In the genomic region with DNA sequence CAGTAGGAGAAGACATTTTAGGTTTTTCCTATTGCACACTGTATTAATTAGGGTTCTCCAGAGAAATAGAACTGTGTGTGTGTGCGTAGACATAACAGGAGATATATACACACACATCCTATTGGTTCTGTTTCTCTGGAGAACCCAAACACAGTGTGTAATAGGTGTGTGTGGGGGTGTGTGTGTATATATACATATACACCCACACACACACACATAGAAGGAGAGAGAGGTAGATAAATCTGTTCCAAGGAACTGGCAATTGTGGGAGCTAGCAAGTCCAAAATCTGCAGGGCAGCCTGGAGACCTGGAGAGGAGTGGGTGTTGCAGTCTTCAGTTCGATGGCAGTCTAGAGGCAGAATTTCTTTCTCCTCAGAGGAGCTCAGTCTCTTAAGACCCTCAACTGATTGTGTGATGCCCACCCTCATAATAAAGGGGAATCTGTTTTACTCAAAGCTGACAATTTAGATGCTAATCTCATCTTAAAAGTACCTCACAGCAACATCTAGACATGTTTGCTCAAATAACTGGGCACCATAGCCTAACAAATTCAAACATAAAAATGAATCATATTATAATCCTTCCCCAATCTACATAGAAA, we compare ENCODE assay signal across 3 cellular contexts.
A peak's percentile ranks its signal among the peaks of the same experiment; 100 is the strongest.
TF ChIP-seq lines count a peak whose summit lies in the region.

No MANE protein-coding gene starts in this region.

TF ChIP-seq in HEK293, 187 proteins besides CTCF, POLR2A, EP300 and RAD21:
- TF ChIP-seq ZNF324 (tag by site-specific recombination; IDR thresholded peaks at IDR 0.05) = no peak
- no peak for TF ChIP-seq ZNF292 (tag by site-specific recombination; IDR thresholded peaks at IDR 0.05; ENCODE audit: borderline replicate concordance, low read depth)
- no peak for TF ChIP-seq ZNF112 (tag by site-specific recombination; IDR thresholded peaks at IDR 0.05)
- TF ChIP-seq ZNF114 (tag by site-specific recombination; IDR thresholded peaks at IDR 0.05) = no peak
- TF ChIP-seq ZFHX2 (tag by site-specific recombination; conservative IDR thresholded peaks at IDR 0.05) = peak; percentile 78
- no peak for TF ChIP-seq KLF1 (tag by site-specific recombination; IDR thresholded peaks at IDR 0.05)
- no peak for TF ChIP-seq ZNF785 (tag by site-specific recombination; IDR thresholded peaks at IDR 0.05)
- TF ChIP-seq ZNF140 (tag by site-specific recombination; IDR thresholded peaks at IDR 0.05) = no peak
- no peak for TF ChIP-seq ZSCAN30 (tag by site-specific recombination; IDR thresholded peaks at IDR 0.05)
- peak; percentile 65; the same call in 1 of the 2 replicates for TF ChIP-seq ZNF10 (tag by site-specific recombination; IDR thresholded peaks at IDR 0.05)
- TF ChIP-seq ZEB2 (tag by site-specific recombination; IDR thresholded peaks at IDR 0.05) = no peak
- TF ChIP-seq ZBTB48 (tag by site-specific recombination; IDR thresholded peaks at IDR 0.05) = no peak
- peak; percentile 82 for TF ChIP-seq EGR2 (tag by site-specific recombination; IDR thresholded peaks at IDR 0.05; ENCODE audit: low read depth)
- TF ChIP-seq, protein P1, sequence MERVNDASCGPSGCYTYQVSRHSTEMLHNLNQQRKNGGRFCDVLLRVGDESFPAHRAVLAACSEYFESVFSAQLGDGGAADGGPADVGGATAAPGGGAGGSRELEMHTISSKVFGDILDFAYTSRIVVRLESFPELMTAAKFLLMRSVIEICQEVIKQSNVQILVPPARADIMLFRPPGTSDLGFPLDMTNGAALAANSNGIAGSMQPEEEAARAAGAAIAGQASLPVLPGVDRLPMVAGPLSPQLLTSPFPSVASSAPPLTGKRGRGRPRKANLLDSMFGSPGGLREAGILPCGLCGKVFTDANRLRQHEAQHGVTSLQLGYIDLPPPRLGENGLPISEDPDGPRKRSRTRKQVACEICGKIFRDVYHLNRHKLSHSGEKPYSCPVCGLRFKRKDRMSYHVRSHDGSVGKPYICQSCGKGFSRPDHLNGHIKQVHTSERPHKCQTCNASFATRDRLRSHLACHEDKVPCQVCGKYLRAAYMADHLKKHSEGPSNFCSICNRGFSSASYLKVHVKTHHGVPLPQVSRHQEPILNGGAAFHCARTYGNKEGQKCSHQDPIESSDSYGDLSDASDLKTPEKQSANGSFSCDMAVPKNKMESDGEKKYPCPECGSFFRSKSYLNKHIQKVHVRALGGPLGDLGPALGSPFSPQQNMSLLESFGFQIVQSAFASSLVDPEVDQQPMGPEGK (tag by site-specific recombination; IDR thresholded peaks at IDR 0.05) = no peak

TF ChIP-seq in IMR-90, 13 proteins besides CTCF, POLR2A, EP300 and RAD21:
- TF ChIP-seq RFX5 (IDR thresholded peaks at IDR 0.05; ENCODE audit: low read depth, low read length) = no peak
- TF ChIP-seq MXI1 (IDR thresholded peaks at IDR 0.05; ENCODE audit: borderline replicate concordance, low read depth, low read length) = no peak
- TF ChIP-seq NFE2L2 (IDR thresholded peaks at IDR 0.05; ENCODE audit: low read depth, low read length) = no peak
- no peak for TF ChIP-seq MAZ (IDR thresholded peaks at IDR 0.05; ENCODE audit: borderline replicate concordance, low read depth, low read length)
- TF ChIP-seq, protein P2, sequence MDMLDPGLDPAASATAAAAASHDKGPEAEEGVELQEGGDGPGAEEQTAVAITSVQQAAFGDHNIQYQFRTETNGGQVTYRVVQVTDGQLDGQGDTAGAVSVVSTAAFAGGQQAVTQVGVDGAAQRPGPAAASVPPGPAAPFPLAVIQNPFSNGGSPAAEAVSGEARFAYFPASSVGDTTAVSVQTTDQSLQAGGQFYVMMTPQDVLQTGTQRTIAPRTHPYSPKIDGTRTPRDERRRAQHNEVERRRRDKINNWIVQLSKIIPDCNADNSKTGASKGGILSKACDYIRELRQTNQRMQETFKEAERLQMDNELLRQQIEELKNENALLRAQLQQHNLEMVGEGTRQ (IDR thresholded peaks at IDR 0.05; ENCODE audit: low read depth, low read length) = no peak
- TF ChIP-seq BHLHE40 (IDR thresholded peaks at IDR 0.05; ENCODE audit: low read depth, low read length) = no peak
- TF ChIP-seq CHD1 (IDR thresholded peaks at IDR 0.05; ENCODE audit: low read depth, low read length) = no peak
- no peak for TF ChIP-seq RCOR1 (IDR thresholded peaks at IDR 0.05; ENCODE audit: insufficient replicate concordance, low read length)
- no peak for TF ChIP-seq CEBPB (IDR thresholded peaks at IDR 0.05; ENCODE audit: low read depth, low read length)
- no peak for TF ChIP-seq MAFK (IDR thresholded peaks at IDR 0.05; ENCODE audit: low read depth, low read length)
- no peak for TF ChIP-seq FOS (IDR thresholded peaks at IDR 0.05; ENCODE audit: low read depth, low read length)
- TF ChIP-seq, protein P3, sequence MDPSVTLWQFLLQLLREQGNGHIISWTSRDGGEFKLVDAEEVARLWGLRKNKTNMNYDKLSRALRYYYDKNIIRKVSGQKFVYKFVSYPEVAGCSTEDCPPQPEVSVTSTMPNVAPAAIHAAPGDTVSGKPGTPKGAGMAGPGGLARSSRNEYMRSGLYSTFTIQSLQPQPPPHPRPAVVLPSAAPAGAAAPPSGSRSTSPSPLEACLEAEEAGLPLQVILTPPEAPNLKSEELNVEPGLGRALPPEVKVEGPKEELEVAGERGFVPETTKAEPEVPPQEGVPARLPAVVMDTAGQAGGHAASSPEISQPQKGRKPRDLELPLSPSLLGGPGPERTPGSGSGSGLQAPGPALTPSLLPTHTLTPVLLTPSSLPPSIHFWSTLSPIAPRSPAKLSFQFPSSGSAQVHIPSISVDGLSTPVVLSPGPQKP (IDR thresholded peaks at IDR 0.05; ENCODE audit: borderline replicate concordance, low read depth, low read length) = no peak
- no peak for TF ChIP-seq SMC3 (IDR thresholded peaks at IDR 0.05; ENCODE audit: low read depth, low read length)
TF ChIP-seq in IMR-90: peak in this region for 0.

TF ChIP-seq in endothelial cell of umbilical vein, 7 proteins besides CTCF, POLR2A, EP300 and RAD21:
- TF ChIP-seq, protein P4, sequence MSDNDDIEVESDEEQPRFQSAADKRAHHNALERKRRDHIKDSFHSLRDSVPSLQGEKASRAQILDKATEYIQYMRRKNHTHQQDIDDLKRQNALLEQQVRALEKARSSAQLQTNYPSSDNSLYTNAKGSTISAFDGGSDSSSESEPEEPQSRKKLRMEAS (IDR thresholded peaks at IDR 0.05; ENCODE audit: insufficient read depth, insufficient read length) = no peak
- TF ChIP-seq EZH2 (IDR thresholded peaks at IDR 0.05; ENCODE audit: borderline replicate concordance, low read depth, low read length, severe bottlenecking) (no peak), JUN (IDR thresholded peaks at IDR 0.05; ENCODE audit: borderline replicate concordance, insufficient read depth, insufficient read length, low read depth) (no peak), MYC (IDR thresholded peaks at IDR 0.05; ENCODE audit: low read depth, low read length) (no peak), POLR2AphosphoS5 (IDR thresholded peaks at IDR 0.05; ENCODE audit: insufficient read depth, low read depth, low read length) (no peak), FOS (IDR thresholded peaks at IDR 0.05; ENCODE audit: borderline replicate concordance, insufficient read depth, low read length) (no peak), GATA2 (IDR thresholded peaks at IDR 0.05; ENCODE audit: insufficient read depth, insufficient read length, low read depth, low read length) (no peak)
